ENCODE assay signal across 8 cellular contexts in genomic region chr12:48106574-48107251, GRCh38. TPM values are rescaled to one million over a fixed set of nuclear protein-coding genes. Genes with fewer than 3 reads are reported as not detected.
DNase-seq lines count a peak whose midpoint lies in the region; ATAC-seq lines count a peak whose summit lies in the region.

No MANE protein-coding gene starts in this region.

- H3K27ac ChIP-seq in layer of hippocampus (ENCODE audit: low read depth, low read length) (peak overlapping the region; percentile 95), thymus (ENCODE audit: low read depth) (peak overlapping the region; percentile 95)

- peak overlapping the region; percentile 95 for H3K27ac Mint-ChIP-seq in activated CD4-positive, alpha-beta T cell treated with anti-CD3 and anti-CD28 coated beads, Interleukin-2, amount 10 ng/mL, durations not matched to agents 24 days and 14 days
- H3K27ac Mint-ChIP-seq in activated T-helper 17 cell treated with anti-CD3 and anti-CD28 coated beads, Interleukin-2, amount 50 U/mL, for 72 hours, result peak overlapping the region; percentile 99

- H3K9me3 ChIP-seq in thymus (ENCODE audit: control insufficient read depth), result no peaks in the 10 kb centered on the region

- H3K36me3 ChIP-seq in thymus (ENCODE audit: control insufficient read depth, insufficient read depth), result no peaks in the 10 kb centered on the region

- peaks cover 11% of the 10 kb centered on the region for H3K4me1 ChIP-seq in thymus (ENCODE audit: control insufficient read depth, insufficient read depth, low read length)

- H3K4me1 Mint-ChIP-seq in activated CD4-positive, alpha-beta T cell treated with anti-CD3 and anti-CD28 coated beads, Interleukin-2, amount 10 ng/mL, durations not matched to agents 24 days and 14 days, result peaks cover 37% of the 10 kb centered on the region
- H3K4me1 Mint-ChIP-seq in activated T-helper 17 cell treated with anti-CD3 and anti-CD28 coated beads, Interleukin-2, amount 50 U/mL, for 72 hours, result peaks cover 41% of the 10 kb centered on the region

- peaks cover 8% of the 10 kb centered on the region for H3K36me3 Mint-ChIP-seq in activated CD4-positive, alpha-beta T cell treated with anti-CD3 and anti-CD28 coated beads, Interleukin-2, amount 10 ng/mL, durations not matched to agents 24 days and 14 days (ENCODE audit: low read depth)
- peaks cover 12% of the 10 kb centered on the region for H3K36me3 Mint-ChIP-seq in activated T-helper 17 cell treated with anti-CD3 and anti-CD28 coated beads, Interleukin-2, amount 50 U/mL, for 72 hours (ENCODE audit: low read depth)

- peak overlapping the region; percentile 97 for H3K4me3 Mint-ChIP-seq in activated CD4-positive, alpha-beta T cell treated with anti-CD3 and anti-CD28 coated beads, Interleukin-2, amount 10 ng/mL, durations not matched to agents 24 days and 14 days
- H3K4me3 Mint-ChIP-seq in activated T-helper 17 cell treated with anti-CD3 and anti-CD28 coated beads, Interleukin-2, amount 50 U/mL, for 72 hours, result peak overlapping the region; percentile 95

- no peak for DNase-seq in activated CD4-positive, alpha-beta T cell treated with anti-CD3 and anti-CD28 coated beads, Interleukin-2, amount 10 ng/mL, durations not matched to agents 24 days and 14 days
- no peak for DNase-seq in activated CD4-positive, alpha-beta T cell treated with anti-CD3 and anti-CD28 coated beads for 48 hours
- no peak for DNase-seq in stimulated activated CD4-positive, alpha-beta T cell treated with anti-CD3 and anti-CD28 coated beads, Interleukin-12 subunit alpha, Interleukin-12 subunit beta, amount 100 ng/mL, for 4 hours

- 38% methylated on average over 2 of the region's 2 CpGs for WGBS in thymus

- no peaks in the 10 kb centered on the region for H3K27me3 ChIP-seq in layer of hippocampus (ENCODE audit: control insufficient read depth, insufficient read depth, low read length)
- H3K27me3 ChIP-seq in thymus (ENCODE audit: control insufficient read depth, insufficient read depth), result peaks cover 2% of the 10 kb centered on the region

- intact Hi-C loops in activated CD4-positive, alpha-beta T cell treated with anti-CD3 and anti-CD28 coated beads, Interleukin-2, amount 10 ng/mL, durations not matched to agents 24 days and 14 days (cut with micrococcal nuclease), result loop anchor here (1.0 to 5.0 kb wide), 7 partner anchors 13 to 892 kb away; partner anchors contain the start of genes ASB8, CCDC184, PFKM and VDR

- H3K27me3 Mint-ChIP-seq in activated CD4-positive, alpha-beta T cell treated with anti-CD3 and anti-CD28 coated beads, Interleukin-2, amount 10 ng/mL, durations not matched to agents 24 days and 14 days, result peaks cover 6% of the 10 kb centered on the region
- H3K27me3 Mint-ChIP-seq in activated T-helper 17 cell treated with anti-CD3 and anti-CD28 coated beads, Interleukin-2, amount 50 U/mL, for 72 hours, result no peaks in the 10 kb centered on the region

- ATAC-seq in activated T-helper 17 cell treated with anti-CD3 and anti-CD28 coated beads, Interleukin-2, amount 50 U/mL, for 72 hours (replicated peaks), result no peak
- ATAC-seq in HG03097 (IDR thresholded peaks at IDR 0.05; ENCODE audit: low FRiP score, unreplicated experiment), result no peak
- no peak for ATAC-seq in HG02885 (IDR thresholded peaks at IDR 0.05; ENCODE audit: poor library complexity, unreplicated experiment)

- no peaks in the 10 kb centered on the region for H3K9me3 Mint-ChIP-seq in activated CD4-positive, alpha-beta T cell treated with anti-CD3 and anti-CD28 coated beads, Interleukin-2, amount 10 ng/mL, durations not matched to agents 24 days and 14 days
- no peaks in the 10 kb centered on the region for H3K9me3 Mint-ChIP-seq in activated T-helper 17 cell treated with anti-CD3 and anti-CD28 coated beads, Interleukin-2, amount 50 U/mL, for 72 hours

- peak overlapping the region; percentile 77 for H3K4me3 ChIP-seq in thymus (ENCODE audit: low read length)

RNA-seq across cellular contexts. Expression of gene SENP1, which starts 0.8 kb away (rescaled TPM):
- 55.4 and 58.6 TPM in 2 replicates for total RNA-seq in activated CD4-positive, alpha-beta T cell treated with anti-CD3 and anti-CD28 coated beads, Interleukin-2, amount 10 ng/mL, durations not matched to agents 24 days and 14 days
- total RNA-seq in activated T-helper 17 cell treated with anti-CD3 and anti-CD28 coated beads, Interleukin-2, amount 50 U/mL, for 72 hours, result 10 to 100 TPM; 37.5 to 42.3 TPM
- 6.6 TPM for polyA plus RNA-seq in thymus

RNA-seq across cellular contexts. Expression of gene PFKM, which starts 12.5 kb away (rescaled TPM):
- 87.3 and 93.2 TPM in 2 replicates for total RNA-seq in activated CD4-positive, alpha-beta T cell treated with anti-CD3 and anti-CD28 coated beads, Interleukin-2, amount 10 ng/mL, durations not matched to agents 24 days and 14 days
- total RNA-seq in activated T-helper 17 cell treated with anti-CD3 and anti-CD28 coated beads, Interleukin-2, amount 50 U/mL, for 72 hours, result 10 to 100 TPM; 57.3 to 83.3 TPM
- polyA plus RNA-seq in thymus, result 12.8 TPM

RNA-seq across cellular contexts. Expression of gene ASB8, which starts 50.6 kb away (rescaled TPM):
- total RNA-seq in activated CD4-positive, alpha-beta T cell treated with anti-CD3 and anti-CD28 coated beads, Interleukin-2, amount 10 ng/mL, durations not matched to agents 24 days and 14 days, result 30.0 and 35.8 TPM in 2 replicates
- 10 to 100 TPM; 22.6 to 35.7 TPM for total RNA-seq in activated T-helper 17 cell treated with anti-CD3 and anti-CD28 coated beads, Interleukin-2, amount 50 U/mL, for 72 hours
- polyA plus RNA-seq in thymus, result 23.2 TPM
